ENCODE assay signal across 12 cellular contexts in the genomic region with DNA sequence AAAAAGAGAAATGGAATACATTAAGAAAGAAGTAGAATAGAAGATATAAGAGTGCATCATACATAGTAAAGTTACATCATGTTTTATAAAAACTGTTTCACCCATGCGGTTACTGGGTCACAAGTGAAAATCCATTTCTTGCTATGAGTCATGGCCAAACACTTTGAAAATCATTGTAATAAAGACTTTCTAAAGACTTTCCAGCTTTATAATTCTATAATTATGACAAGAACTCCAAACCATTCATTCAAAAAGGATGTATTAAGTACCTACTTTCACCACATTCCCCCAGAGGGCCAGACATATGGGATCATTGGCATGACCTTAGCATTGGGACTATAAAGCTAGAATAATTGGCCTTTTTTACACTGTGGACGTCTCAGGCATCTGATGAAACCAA. TPM values are rescaled to one million over a fixed set of nuclear protein-coding genes. Genes with fewer than 3 reads are reported as not detected.
DNase-seq lines count a peak whose midpoint lies in the region; ATAC-seq and TF ChIP-seq lines count a peak whose summit lies in the region.
"Had no signal": no experiment of that assay in that cellular context is flagged by ENCODE, and none has a peak within 500 bp of the region (broad histone marks: within the 10 kb centered on the region; RNA-seq: fewer than 3 reads in every experiment).

No MANE protein-coding gene starts in this region.

- H3K4me3 ChIP-seq in PC-3 (ENCODE audit: low read length), result no peak overlapping the region
- no peak overlapping the region for H3K4me3 ChIP-seq in endodermal cell (ENCODE audit: low read length)
- H3K4me3 ChIP-seq in subcutaneous abdominal adipose tissue (ENCODE audit: low read depth in 1 of 5, low read length in 5 of 5), result no peak overlapping the region

- no peak overlapping the region for H3K9ac ChIP-seq in PC-3 (ENCODE audit: low read length)
- no peak overlapping the region for H3K9ac ChIP-seq in endodermal cell (ENCODE audit: extremely low read depth, low read length, poor library complexity, severe bottlenecking)
- peak overlapping the region in 1 of 5 donors; percentile 42 for H3K9ac ChIP-seq in subcutaneous abdominal adipose tissue (ENCODE audit: low read length in 5 of 5)

- H3K36me3 Mint-ChIP-seq in activated naive CD8-positive, alpha-beta T cell, result no peaks in the 10 kb centered on the region
- peaks cover 5% of the 10 kb centered on the region for H3K36me3 Mint-ChIP-seq in activated naive CD8-positive, alpha-beta T cell treated with anti-CD3 and anti-CD28 coated beads, Interleukin-2, amount 50 U/mL, for 24 hours (ENCODE audit: low read depth)
- no peaks in the 10 kb centered on the region for H3K36me3 Mint-ChIP-seq in endodermal cell (ENCODE audit: low read depth)
- no peaks in the 10 kb centered on the region for H3K36me3 Mint-ChIP-seq in activated T-helper 2 cell treated with anti-CD3 and anti-CD28 coated beads, Interferon-gamma antibody, Interleukin-2, Interleukin-4, amounts not matched to agents 10 μg/mL and 5 μg/mL and 100 μg/mL, durations not matched to agents 14 hours and 24 hours and 36 hours (ENCODE audit: low read depth)

- H3K36me3 ChIP-seq in PC-3 (ENCODE audit: low read depth, low read length) (no peaks in the 10 kb centered on the region), endodermal cell (ENCODE audit: control insufficient read depth, insufficient read depth, low read length) (no peaks in the 10 kb centered on the region), subcutaneous abdominal adipose tissue (ENCODE audit: control insufficient read depth in 5 of 5, insufficient read depth in 5 of 5, low read length in 5 of 5) (no peaks in the 10 kb centered on the region)

- no peaks in the 10 kb centered on the region for H3K27me3 ChIP-seq in PC-3 (ENCODE audit: low read length)
- peaks cover 27% of the 10 kb centered on the region for H3K27me3 ChIP-seq in endodermal cell (ENCODE audit: control insufficient read depth, insufficient read depth, low read length, poor library complexity, severe bottlenecking)
- peaks cover 0 to 9% (median 0%) of the 10 kb centered on the region in 5 donors for H3K27me3 ChIP-seq in subcutaneous abdominal adipose tissue (ENCODE audit: control insufficient read depth in 5 of 5, insufficient read depth in 4 of 5, low read length in 5 of 5)

- no peak for TF ChIP-seq CTCF in PC-3 (conservative IDR thresholded peaks at IDR 0.05; ENCODE audit: low read depth, low read length)
- no peak for TF ChIP-seq CTCF in endodermal cell (conservative IDR thresholded peaks at IDR 0.05)

- POLR2A ChIA-PET in PC-3 (lab: Charles Lee; ENCODE audit: unreplicated experiment), result no interaction called here

- WGBS in endodermal cell (ENCODE audit: insufficient coverage in 1 of 2, insufficient read length in 1 of 2), 2 experiments, result 80 to 86% methylated on average over 1 to 2 of the region's 2 CpGs

- H4K20me1 ChIP-seq in PC-3 (ENCODE audit: low read length), result no peaks in the 10 kb centered on the region

- no peak overlapping the region for H2AFZ ChIP-seq in PC-3 (ENCODE audit: low read length)

- peak overlapping the region; percentile 40 for H3K27ac ChIP-seq in PC-3 (ENCODE audit: low read length)
- H3K27ac ChIP-seq in endodermal cell (ENCODE audit: low read depth, low read length), result no peak overlapping the region
- H3K27ac ChIP-seq in subcutaneous abdominal adipose tissue (ENCODE audit: low read depth, low read length), result peak overlapping the region; percentile 39
- H3K27ac ChIP-seq: C4-2B had no signal

- peak overlapping the region; percentile 54 for H3K27ac Mint-ChIP-seq in activated naive CD8-positive, alpha-beta T cell
- H3K27ac Mint-ChIP-seq in activated naive CD8-positive, alpha-beta T cell treated with anti-CD3 and anti-CD28 coated beads, Interleukin-2, amount 50 U/mL, for 24 hours, result no peak overlapping the region
- no peak overlapping the region for H3K27ac Mint-ChIP-seq in endodermal cell
- H3K27ac Mint-ChIP-seq in activated T-helper 2 cell treated with anti-CD3 and anti-CD28 coated beads, Interferon-gamma antibody, Interleukin-2, Interleukin-4, amounts not matched to agents 10 μg/mL and 5 μg/mL and 100 μg/mL, durations not matched to agents 14 hours and 24 hours and 36 hours, result no peak overlapping the region

- no peak for ATAC-seq in activated naive CD8-positive, alpha-beta T cell treated with anti-CD3 and anti-CD28 coated beads, Interleukin-2, amount 50 U/mL, for 24 hours
- peak; percentile 29 for ATAC-seq in PC-3
- no peak for ATAC-seq in GM21825 (IDR thresholded peaks at IDR 0.05; ENCODE audit: unreplicated experiment)

- H3K4me3 Mint-ChIP-seq in activated naive CD8-positive, alpha-beta T cell, result no peak overlapping the region
- H3K4me3 Mint-ChIP-seq in activated naive CD8-positive, alpha-beta T cell treated with anti-CD3 and anti-CD28 coated beads, Interleukin-2, amount 50 U/mL, for 24 hours, result no peak overlapping the region
- peak overlapping the region; percentile 60 for H3K4me3 Mint-ChIP-seq in endodermal cell
- H3K4me3 Mint-ChIP-seq in activated T-helper 2 cell treated with anti-CD3 and anti-CD28 coated beads, Interferon-gamma antibody, Interleukin-2, Interleukin-4, amounts not matched to agents 10 μg/mL and 5 μg/mL and 100 μg/mL, durations not matched to agents 14 hours and 24 hours and 36 hours (ENCODE audit: low read depth), result no peak overlapping the region

- H3K4me1 ChIP-seq in PC-3 (ENCODE audit: insufficient read depth, low read length) (peaks cover 31% of the 10 kb centered on the region), endodermal cell (ENCODE audit: control insufficient read depth, insufficient read depth, low read length) (no peaks in the 10 kb centered on the region), subcutaneous abdominal adipose tissue (ENCODE audit: control insufficient read depth in 5 of 5, insufficient read depth in 5 of 5, low read length in 5 of 5) (peaks cover 2 to 52% (median 35%) of the 10 kb centered on the region in 5 donors)

- H3K9me3 Mint-ChIP-seq in activated naive CD8-positive, alpha-beta T cell (ENCODE audit: low read depth), result no peaks in the 10 kb centered on the region
- no peaks in the 10 kb centered on the region for H3K9me3 Mint-ChIP-seq in activated naive CD8-positive, alpha-beta T cell treated with anti-CD3 and anti-CD28 coated beads, Interleukin-2, amount 50 U/mL, for 24 hours
- no peaks in the 10 kb centered on the region for H3K9me3 Mint-ChIP-seq in endodermal cell
- no peaks in the 10 kb centered on the region for H3K9me3 Mint-ChIP-seq in activated T-helper 2 cell treated with anti-CD3 and anti-CD28 coated beads, Interferon-gamma antibody, Interleukin-2, Interleukin-4, amounts not matched to agents 10 μg/mL and 5 μg/mL and 100 μg/mL, durations not matched to agents 14 hours and 24 hours and 36 hours

- H3K4me2 ChIP-seq in PC-3 (ENCODE audit: low read length), result peak overlapping the region; percentile 44

- peaks cover 20% of the 10 kb centered on the region for H3K4me1 Mint-ChIP-seq in activated naive CD8-positive, alpha-beta T cell (ENCODE audit: low read depth)
- peaks cover 38% of the 10 kb centered on the region for H3K4me1 Mint-ChIP-seq in activated naive CD8-positive, alpha-beta T cell treated with anti-CD3 and anti-CD28 coated beads, Interleukin-2, amount 50 U/mL, for 24 hours
- peaks cover 5% of the 10 kb centered on the region for H3K4me1 Mint-ChIP-seq in endodermal cell
- peaks cover 8% of the 10 kb centered on the region for H3K4me1 Mint-ChIP-seq in activated T-helper 2 cell treated with anti-CD3 and anti-CD28 coated beads, Interferon-gamma antibody, Interleukin-2, Interleukin-4, amounts not matched to agents 10 μg/mL and 5 μg/mL and 100 μg/mL, durations not matched to agents 14 hours and 24 hours and 36 hours (ENCODE audit: low read depth)

- no peaks in the 10 kb centered on the region for H3F3A ChIP-seq in PC-3 (ENCODE audit: low read length, unreplicated experiment)

- no TSS peak for BruUV-seq in PC-3 (replicated peaks; lab: Mats Ljungman, UMichigan)

- intact Hi-C loops in PC-3 (cut with micrococcal nuclease), result no loop called here
- intact Hi-C loops in activated T-helper 2 cell treated with anti-CD3 and anti-CD28 coated beads, Interferon-gamma antibody, Interleukin-2, Interleukin-4, amounts not matched to agents 10 μg/mL and 5 μg/mL and 100 μg/mL, durations not matched to agents 14 hours and 24 hours and 36 hours (cut with micrococcal nuclease), result no loop called here

- CTCF ChIA-PET in PC-3 (lab: Charles Lee), result no interaction called here

- H3K27me3 Mint-ChIP-seq in activated naive CD8-positive, alpha-beta T cell, result peaks cover 4% of the 10 kb centered on the region
- peaks cover 2% of the 10 kb centered on the region for H3K27me3 Mint-ChIP-seq in activated naive CD8-positive, alpha-beta T cell treated with anti-CD3 and anti-CD28 coated beads, Interleukin-2, amount 50 U/mL, for 24 hours
- peaks cover 10% of the 10 kb centered on the region for H3K27me3 Mint-ChIP-seq in endodermal cell (ENCODE audit: insufficient read depth)
- no peaks in the 10 kb centered on the region for H3K27me3 Mint-ChIP-seq in activated T-helper 2 cell treated with anti-CD3 and anti-CD28 coated beads, Interferon-gamma antibody, Interleukin-2, Interleukin-4, amounts not matched to agents 10 μg/mL and 5 μg/mL and 100 μg/mL, durations not matched to agents 14 hours and 24 hours and 36 hours (ENCODE audit: low read depth)

- H3K9me2 ChIP-seq in PC-3 (replicated peaks; ENCODE audit: low read length), result no peaks in the 10 kb centered on the region

- DNase-seq in activated naive CD8-positive, alpha-beta T cell treated with anti-CD3 and anti-CD28 coated beads, Interleukin-2, amount 50 U/mL, for 24 hours, result no peak
- DNase-seq in PC-3 (peak; percentile 67), endodermal cell (no peak), 8988T (no peak)
- DNase-seq in activated T-helper 2 cell treated with anti-CD3 and anti-CD28 coated beads, Interferon-gamma antibody, Interleukin-2, Interleukin-4, amounts not matched to agents 10 μg/mL and 5 μg/mL and 100 μg/mL, durations not matched to agents 14 hours and 24 hours and 36 hours (ENCODE audit: low spot score), result no peak
- DNase-seq: kidney, NCI-H187, occipital lobe had no signal

- H3K9me3 ChIP-seq in PC-3 (ENCODE audit: low read length) (no peaks in the 10 kb centered on the region), endodermal cell (ENCODE audit: control insufficient read depth, low read length) (no peaks in the 10 kb centered on the region), subcutaneous abdominal adipose tissue (ENCODE audit: control insufficient read depth in 5 of 5, low read length in 5 of 5) (no peaks in the 10 kb centered on the region)

- peaks cover 18% of the 10 kb centered on the region for H3K79me2 ChIP-seq in PC-3 (ENCODE audit: low read length)

RNA-seq across cellular contexts. Expression of gene SKIC8, which starts 3.2 kb away (rescaled TPM):
- total RNA-seq in PC-3 (2014; rRNA removed), result 54.7 and 56.1 TPM in 2 replicates
- 10 to 100 TPM; 46.3 to 55.4 TPM for total RNA-seq in endodermal cell
- 55.8 TPM for polyA plus RNA-seq in endodermal cell (2013, experiment 1 of 2)
- 56.3 TPM for polyA plus RNA-seq in endodermal cell (2013, experiment 2 of 2)
- total RNA-seq in activated T-helper 2 cell treated with anti-CD3 and anti-CD28 coated beads, Interferon-gamma antibody, Interleukin-2, Interleukin-4, amounts not matched to agents 10 μg/mL and 5 μg/mL and 100 μg/mL, durations not matched to agents 14 hours and 24 hours and 36 hours, result 51.2 and 51.8 TPM in 2 replicates

RNA-seq across cellular contexts. Expression of gene CRABP1, which starts 37.6 kb away (rescaled TPM):
- total RNA-seq in PC-3 (2014; rRNA removed) (not detected in 2 replicates), endodermal cell (100 to 1,000 TPM; 103 TPM)
- 2,939 TPM for polyA plus RNA-seq in endodermal cell (2013, experiment 1 of 2)
- polyA plus RNA-seq in endodermal cell (2013, experiment 2 of 2), result 3,263 TPM
- 0.57 TPM in 1 of 2 replicates, not detected in the other for total RNA-seq in activated T-helper 2 cell treated with anti-CD3 and anti-CD28 coated beads, Interferon-gamma antibody, Interleukin-2, Interleukin-4, amounts not matched to agents 10 μg/mL and 5 μg/mL and 100 μg/mL, durations not matched to agents 14 hours and 24 hours and 36 hours
- total RNA-seq: kidney had no signal

RNA-seq across cellular contexts. Expression of gene DNAJA4, which starts 38.2 kb away (rescaled TPM):
- total RNA-seq in PC-3 (2014; rRNA removed) (1.3 and 5.4 TPM in 2 replicates), endodermal cell (10 to 100 TPM in 1 of 2 donors, 1 to 10 TPM in 1; 4.9 to 18.5 TPM)
- polyA plus RNA-seq in endodermal cell (2013, experiment 1 of 2), result 3.5 TPM
- 2.4 TPM for polyA plus RNA-seq in endodermal cell (2013, experiment 2 of 2)
- 57.4 and 60.0 TPM in 2 replicates for total RNA-seq in activated T-helper 2 cell treated with anti-CD3 and anti-CD28 coated beads, Interferon-gamma antibody, Interleukin-2, Interleukin-4, amounts not matched to agents 10 μg/mL and 5 μg/mL and 100 μg/mL, durations not matched to agents 14 hours and 24 hours and 36 hours

Comparison
In these comparisons a context has a peak if more than half of its experiments do, and no peak if none do; other contexts are left out.
1. RNA of gene CRABP1, which starts 37.6 kb away (total RNA-seq): 103 TPM in endodermal cell; 0.57 TPM in activated T-helper 2 cell treated with anti-CD3 and anti-CD28 coated beads, Interferon-gamma antibody, Interleukin-2, Interleukin-4, amounts not matched to agents 10 μg/mL and 5 μg/mL and 100 μg/mL, durations not matched to agents 14 hours and 24 hours and 36 hours and not detected in PC-3; every median in the first group is over 10 times any median in the second.